8 cellular contexts compared by ENCODE assay signal in genomic region chr3:192957441-192957951, GRCh38. TPM values are rescaled to one million over a fixed set of nuclear protein-coding genes. Genes with fewer than 3 reads are reported as not detected.
DNase-seq lines count a peak whose midpoint lies in the region; ATAC-seq and TF ChIP-seq lines count a peak whose summit lies in the region.

No MANE protein-coding gene starts in this region.

- H3K9me3 Mint-ChIP-seq in activated T-cell treated with anti-CD3 and anti-CD28 coated beads, Interleukin-2, amount 50 U/mL, for 4 hours, result peaks cover 3% of the 10 kb centered on the region
- peaks cover 6% of the 10 kb centered on the region for H3K9me3 Mint-ChIP-seq in activated T-cell treated with anti-CD3 and anti-CD28 coated beads, Interleukin-2, amount 50 U/mL, for 24 hours
- peaks cover 0 to 5% (median 2%) of the 10 kb centered on the region in 8 donors for H3K9me3 Mint-ChIP-seq in CD4-positive, alpha-beta memory T cell

- H3K36me3 ChIP-seq in tibial artery, result no peaks in the 10 kb centered on the region
- no peaks in the 10 kb centered on the region for H3K36me3 ChIP-seq in CD4-positive, alpha-beta memory T cell (ENCODE audit: insufficient read depth, low read length)

- no peaks in the 10 kb centered on the region for H3K9me3 ChIP-seq in tibial artery
- no peaks in the 10 kb centered on the region for H3K9me3 ChIP-seq in CD4-positive, alpha-beta memory T cell (ENCODE audit: control insufficient read depth in 1 of 2, low read length in 2 of 2)

- no peaks in the 10 kb centered on the region for H3K4me1 ChIP-seq in tibial artery
- no peaks in the 10 kb centered on the region for H3K4me1 ChIP-seq in CD4-positive, alpha-beta memory T cell (ENCODE audit: insufficient read depth, low read length)

- peak overlapping the region in 1 of 2 donors; percentile 39 for H3K27ac ChIP-seq in tibial artery
- H3K27ac ChIP-seq in CD4-positive, alpha-beta memory T cell (ENCODE audit: low read depth, low read length), result no peak overlapping the region

- ATAC-seq in activated T-cell treated with anti-CD3 and anti-CD28 coated beads, Interleukin-2, amount 50 U/mL, for 4 hours, result peak; percentile 43 to 51
- ATAC-seq in GM19035 (IDR thresholded peaks at IDR 0.05; ENCODE audit: unreplicated experiment), result no peak

- CTCF ChIA-PET in CD4-positive, alpha-beta memory T cell (lab: Charles Lee; ENCODE audit: partially characterized antibody), result no interaction called here

- no peak overlapping the region for H3K27ac Mint-ChIP-seq in activated T-cell treated with anti-CD3 and anti-CD28 coated beads, Interleukin-2, amount 50 U/mL, for 24 hours
- H3K27ac Mint-ChIP-seq in CD4-positive, alpha-beta memory T cell, result no peak overlapping the region

- TF ChIP-seq CTCF in WI38 (IDR thresholded peaks at IDR 0.05; ENCODE audit: low read depth, low read length), result no peak
- no peak for TF ChIP-seq CTCF in tibial artery (IDR thresholded peaks at IDR 0.05)

- H3K4me1 Mint-ChIP-seq in activated T-cell treated with anti-CD3 and anti-CD28 coated beads, Interleukin-2, amount 50 U/mL, for 4 hours (ENCODE audit: low read depth), result peaks cover 2% of the 10 kb centered on the region
- H3K4me1 Mint-ChIP-seq in activated T-cell treated with anti-CD3 and anti-CD28 coated beads, Interleukin-2, amount 50 U/mL, for 24 hours (ENCODE audit: low read depth), result peaks cover 22% of the 10 kb centered on the region
- H3K4me1 Mint-ChIP-seq in CD4-positive, alpha-beta memory T cell, result peaks cover 0 to 1% (median 0%) of the 10 kb centered on the region in 4 donors

- no peaks in the 10 kb centered on the region for H3K27me3 Mint-ChIP-seq in activated T-cell treated with anti-CD3 and anti-CD28 coated beads, Interleukin-2, amount 50 U/mL, for 4 hours (ENCODE audit: low read depth)
- peaks cover 6% of the 10 kb centered on the region for H3K27me3 Mint-ChIP-seq in activated T-cell treated with anti-CD3 and anti-CD28 coated beads, Interleukin-2, amount 50 U/mL, for 24 hours
- peaks cover 1 to 2% of the 10 kb centered on the region in 2 donors for H3K27me3 Mint-ChIP-seq in CD4-positive, alpha-beta memory T cell

- H3K36me3 Mint-ChIP-seq in activated T-cell treated with anti-CD3 and anti-CD28 coated beads, Interleukin-2, amount 50 U/mL, for 4 hours (ENCODE audit: insufficient read depth), result no peaks in the 10 kb centered on the region
- H3K36me3 Mint-ChIP-seq in activated T-cell treated with anti-CD3 and anti-CD28 coated beads, Interleukin-2, amount 50 U/mL, for 24 hours (ENCODE audit: low read depth), result no peaks in the 10 kb centered on the region
- no peaks in the 10 kb centered on the region for H3K36me3 Mint-ChIP-seq in CD4-positive, alpha-beta memory T cell

- H3K27me3 ChIP-seq in tibial artery, result no peaks in the 10 kb centered on the region
- H3K27me3 ChIP-seq in CD4-positive, alpha-beta memory T cell (ENCODE audit: insufficient read depth, low read length), result no peaks in the 10 kb centered on the region

- POLR2A ChIA-PET in CD4-positive, alpha-beta memory T cell (lab: Charles Lee; ENCODE audit: partially characterized antibody), result no interaction called here

- DNase-seq in activated T-cell treated with anti-CD3 and anti-CD28 coated beads, Interleukin-2, amount 50 U/mL, for 4 hours, result no peak
- DNase-seq in activated T-cell treated with anti-CD3 and anti-CD28 coated beads, Interleukin-2, amount 50 U/mL, for 24 hours, result no peak
- peak; percentile 27 for DNase-seq in hepatic stellate cell (ENCODE audit: low spot score)
- DNase-seq in tibial artery, result peak; percentile 46 to 67
- no peak for DNase-seq in NCI-H69 (lab: John Stamatoyannopoulos, UW)
- DNase-seq in CD4-positive, alpha-beta memory T cell, result no peak

- peak overlapping the region; percentile 56 for H3K4me3 ChIP-seq in WI38 (ENCODE audit: low read depth, low read length)
- H3K4me3 ChIP-seq in tibial artery, result no peak overlapping the region
- H3K4me3 ChIP-seq in CD4-positive, alpha-beta memory T cell (ENCODE audit: low read length in 2 of 2), result no peak overlapping the region

- intact Hi-C loops in tibial artery (cut with DNase I; ENCODE audit: low total_unique reads), result no loop called here
- intact Hi-C loops in CD4-positive, alpha-beta memory T cell (cut with micrococcal nuclease), result no loop called here

- no peak overlapping the region for H3K4me3 Mint-ChIP-seq in activated T-cell treated with anti-CD3 and anti-CD28 coated beads, Interleukin-2, amount 50 U/mL, for 4 hours
- H3K4me3 Mint-ChIP-seq in activated T-cell treated with anti-CD3 and anti-CD28 coated beads, Interleukin-2, amount 50 U/mL, for 24 hours, result no peak overlapping the region
- no peak overlapping the region for H3K4me3 Mint-ChIP-seq in CD4-positive, alpha-beta memory T cell

RNA-seq across cellular contexts. Expression of gene MB21D2, which starts 39.8 kb away (rescaled TPM):
- 1 to 10 TPM; 3.0 to 4.6 (median 3.4) TPM for total RNA-seq in activated T-cell treated with anti-CD3 and anti-CD28 coated beads, Interleukin-2, amount 50 U/mL, for 4 hours
- total RNA-seq in CD4-positive, alpha-beta memory T cell, result 1 to 10 TPM; 3.4 to 3.5 TPM
- polyA plus RNA-seq in CD4-positive, alpha-beta memory T cell, result 10 to 100 TPM in 1 of 2 donors, 1 to 10 TPM in 1; 8.6 to 17.1 TPM

Comparison
In these comparisons a context has a peak if more than half of its experiments do, and no peak if none do; other contexts are left out.
1. DNase-seq: peak in hepatic stellate cell (single experiment) and tibial artery (2 of 2); none in activated T-cell treated with anti-CD3 and anti-CD28 coated beads, Interleukin-2, amount 50 U/mL, for 4 hours (single experiment), activated T-cell treated with anti-CD3 and anti-CD28 coated beads, Interleukin-2, amount 50 U/mL, for 24 hours (single experiment), NCI-H69 (single experiment) and CD4-positive, alpha-beta memory T cell (0 of 5).